In the genomic region with DNA sequence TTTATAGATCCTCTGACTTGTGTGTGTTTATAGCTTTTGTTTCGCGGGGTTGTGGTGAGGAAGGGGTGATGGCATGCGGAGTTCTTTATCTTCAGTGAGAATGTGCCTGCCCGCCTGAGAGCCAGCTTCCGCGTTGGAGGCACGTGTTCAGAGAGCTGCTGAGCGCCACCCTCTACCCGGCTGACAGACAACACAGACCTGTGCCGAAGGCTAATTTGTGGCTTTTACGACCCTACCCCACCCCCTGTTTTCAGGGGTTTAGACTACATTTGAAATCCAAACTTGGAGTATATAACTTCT, we compare ENCODE assay signal across 9 cellular contexts.
DNase-seq lines count a peak whose midpoint lies in the region; ATAC-seq and TF ChIP-seq lines count a peak whose summit lies in the region.
"Had no signal": no experiment of that assay in that cellular context is flagged by ENCODE, and none has a peak within 500 bp of the region (broad histone marks: within the 10 kb centered on the region; RNA-seq: fewer than 3 reads in every experiment).

No MANE protein-coding gene starts in this region.

- peaks cover 17% of the 10 kb centered on the region for H3K4me1 Mint-ChIP-seq in central memory CD8-positive, alpha-beta T cell

- no peaks in the 10 kb centered on the region for H3K9me3 Mint-ChIP-seq in central memory CD8-positive, alpha-beta T cell

- H3K36me3 Mint-ChIP-seq in central memory CD8-positive, alpha-beta T cell (ENCODE audit: insufficient read depth): peaks cover 1% of the 10 kb centered on the region

- H3K27me3 Mint-ChIP-seq in central memory CD8-positive, alpha-beta T cell: no peaks in the 10 kb centered on the region

- in situ Hi-C loops in KBM-7 (cut with MboI; ENCODE audit: low pct_unique_long_range_greater_than_20kb, low sequenced_read_pairs): no loop called here

- peak overlapping the region; percentile 63 for H3K4me3 Mint-ChIP-seq in central memory CD8-positive, alpha-beta T cell

- DNase-seq in KBM-7 (peak; percentile 77), SHP77 (lab: John Stamatoyannopoulos, UW) (no peak)
- peak; percentile 69 to 75 for DNase-seq in activated CD4-positive, alpha-beta T cell treated with anti-CD3 and anti-CD28 coated beads, Interleukin-2, amount 50 U/mL, for 4 hours
- no peak for DNase-seq in central memory CD8-positive, alpha-beta T cell (ENCODE audit: low spot score in 2 of 2)
- DNase-seq in stimulated activated CD4-positive, alpha-beta T cell treated with anti-CD3 and anti-CD28 coated beads, TNF-alpha, amount 100 ng/mL, for 24 hours (ENCODE audit: low read depth in 3 of 3): peak; percentile 40 to 61 (median 54)
- DNase-seq: GOT3 had no signal

- H3K27ac Mint-ChIP-seq in central memory CD8-positive, alpha-beta T cell (ENCODE audit: low read depth): peak overlapping the region; percentile 14

- peak; percentile 83 for ATAC-seq in central memory CD8-positive, alpha-beta T cell (replicated peaks; ENCODE audit: extremely low read depth, poor library complexity, severe bottlenecking)
- ATAC-seq in GM21447 (IDR thresholded peaks at IDR 0.05; ENCODE audit: unreplicated experiment): no peak
- ATAC-seq in HG02885 (IDR thresholded peaks at IDR 0.05; ENCODE audit: poor library complexity, unreplicated experiment): no peak
- no peak for ATAC-seq in SK-N-SH treated with all-trans-retinoic acid at 6 μM for 48 hours

TF ChIP-seq in SK-N-SH treated with all-trans-retinoic acid at 6 μM for 48 hours, 23 proteins besides CTCF, POLR2A, EP300 and RAD21:
- TF ChIP-seq, protein P1, sequence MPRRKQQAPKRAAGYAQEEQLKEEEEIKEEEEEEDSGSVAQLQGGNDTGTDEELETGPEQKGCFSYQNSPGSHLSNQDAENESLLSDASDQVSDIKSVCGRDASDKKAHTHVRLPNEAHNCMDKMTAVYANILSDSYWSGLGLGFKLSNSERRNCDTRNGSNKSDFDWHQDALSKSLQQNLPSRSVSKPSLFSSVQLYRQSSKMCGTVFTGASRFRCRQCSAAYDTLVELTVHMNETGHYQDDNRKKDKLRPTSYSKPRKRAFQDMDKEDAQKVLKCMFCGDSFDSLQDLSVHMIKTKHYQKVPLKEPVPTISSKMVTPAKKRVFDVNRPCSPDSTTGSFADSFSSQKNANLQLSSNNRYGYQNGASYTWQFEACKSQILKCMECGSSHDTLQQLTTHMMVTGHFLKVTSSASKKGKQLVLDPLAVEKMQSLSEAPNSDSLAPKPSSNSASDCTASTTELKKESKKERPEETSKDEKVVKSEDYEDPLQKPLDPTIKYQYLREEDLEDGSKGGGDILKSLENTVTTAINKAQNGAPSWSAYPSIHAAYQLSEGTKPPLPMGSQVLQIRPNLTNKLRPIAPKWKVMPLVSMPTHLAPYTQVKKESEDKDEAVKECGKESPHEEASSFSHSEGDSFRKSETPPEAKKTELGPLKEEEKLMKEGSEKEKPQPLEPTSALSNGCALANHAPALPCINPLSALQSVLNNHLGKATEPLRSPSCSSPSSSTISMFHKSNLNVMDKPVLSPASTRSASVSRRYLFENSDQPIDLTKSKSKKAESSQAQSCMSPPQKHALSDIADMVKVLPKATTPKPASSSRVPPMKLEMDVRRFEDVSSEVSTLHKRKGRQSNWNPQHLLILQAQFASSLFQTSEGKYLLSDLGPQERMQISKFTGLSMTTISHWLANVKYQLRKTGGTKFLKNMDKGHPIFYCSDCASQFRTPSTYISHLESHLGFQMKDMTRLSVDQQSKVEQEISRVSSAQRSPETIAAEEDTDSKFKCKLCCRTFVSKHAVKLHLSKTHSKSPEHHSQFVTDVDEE (CRISPR knock-in tag; IDR thresholded peaks at IDR 0.05): no peak
- TF ChIP-seq ZFP3 (CRISPR knock-in tag; IDR thresholded peaks at IDR 0.05) (no peak), RARB (CRISPR knock-in tag; IDR thresholded peaks at IDR 0.05) (no peak), ARNTL (CRISPR knock-in tag; IDR thresholded peaks at IDR 0.05; ENCODE audit: borderline replicate concordance, low read depth) (no peak), SNAI2 (CRISPR knock-in tag; IDR thresholded peaks at IDR 0.05) (no peak), BACH2 (CRISPR knock-in tag; IDR thresholded peaks at IDR 0.05; ENCODE audit: borderline replicate concordance) (no peak)

Comparison
In these comparisons a context has a peak if more than half of its experiments do, and no peak if none do; other contexts are left out.
1. DNase-seq: peak in KBM-7 (single experiment), activated CD4-positive, alpha-beta T cell treated with anti-CD3 and anti-CD28 coated beads, Interleukin-2, amount 50 U/mL, for 4 hours (2 of 2) and stimulated activated CD4-positive, alpha-beta T cell treated with anti-CD3 and anti-CD28 coated beads, TNF-alpha, amount 100 ng/mL, for 24 hours (3 of 3); none in central memory CD8-positive, alpha-beta T cell (0 of 2) and SHP77 (0 of 2).